In the genomic region with DNA sequence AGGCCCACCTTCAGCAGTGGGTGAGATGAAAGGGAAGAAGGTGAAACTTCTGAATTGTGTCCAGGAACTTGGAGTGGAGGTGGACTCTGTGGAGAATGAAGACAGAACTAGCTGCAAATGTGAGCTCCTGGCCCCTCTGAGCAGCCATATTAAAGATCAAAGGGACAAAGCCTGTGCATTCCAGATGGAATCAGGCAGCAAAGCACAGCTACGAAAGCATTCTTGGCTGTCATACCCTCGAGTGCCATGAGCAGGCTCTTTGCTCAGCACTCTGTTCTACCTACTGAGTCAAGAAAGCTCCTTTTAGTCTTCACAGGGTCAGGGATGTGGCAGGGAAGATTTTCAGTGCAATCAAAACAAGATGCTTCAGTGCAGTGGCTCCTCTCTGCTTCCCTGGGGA, we compare ENCODE assay signal across 8 cellular contexts.
"Had no signal": no experiment of that assay in that cellular context is flagged by ENCODE, and none has a peak within 500 bp of the region (broad histone marks: within the 10 kb centered on the region; RNA-seq: fewer than 3 reads in every experiment).

No MANE protein-coding gene starts in this region.

- H3K9ac ChIP-seq: GM23248 had no signal

- H3K4me1 ChIP-seq: HAP-1 had no signal

- H3K9me3 ChIP-seq: HAP-1 had no signal

- H3K36me3 ChIP-seq: HAP-1 had no signal

- H3K4me3 ChIP-seq: GM23248, HAP-1, K562 had no signal

- ATAC-seq: HepG2, K562 had no signal

- DNase-seq: GM23248, GOT3, H7, KG1 had no signal

- H3K27ac ChIP-seq: GM23248, HL-60 had no signal

- H2AFZ ChIP-seq: GM23248 had no signal
